In genomic region chr12:117189725-117190209, GRCh38 we compare ENCODE assay signal across 8 cellular contexts. TPM values are rescaled to one million over a fixed set of nuclear protein-coding genes. Genes with fewer than 3 reads are reported as not detected.
DNase-seq lines count a peak whose midpoint lies in the region; ATAC-seq and TF ChIP-seq lines count a peak whose summit lies in the region.

No MANE protein-coding gene starts in this region.

- H3K4me3 ChIP-seq in spleen, result peak overlapping the region; percentile 78 to 93 (median 84)

- CTCF ChIA-PET in MCF 10A (lab: Yijun Ruan, JAX), result interaction anchor here (0.7 kb wide), 1 partner anchor 9 kb away, joined by 4 read pairs; no protein-coding TSS in a partner anchor

- ATAC-seq in GM19463 (IDR thresholded peaks at IDR 0.05; ENCODE audit: unreplicated experiment) (peak; percentile 29), HG03520 (IDR thresholded peaks at IDR 0.05; ENCODE audit: unreplicated experiment) (peak; percentile 41)

- TF ChIP-seq POLR2A in spleen (IDR thresholded peaks at IDR 0.05), result no peak

- peak overlapping the region; percentile 84 for H3K4me3 Mint-ChIP-seq in MCF 10A (ENCODE audit: unreplicated experiment)

- H3K36me3 Mint-ChIP-seq in MCF 10A (ENCODE audit: insufficient read depth, unreplicated experiment), result peaks cover 22% of the 10 kb centered on the region

- BruUV-seq in MCF 10A (replicated peaks; lab: Mats Ljungman, UMichigan), result no TSS peak

- H3K9me3 ChIP-seq in spleen, result peaks cover 0 to 5% (median 0%) of the 10 kb centered on the region in 8 donors

- WGBS in spleen, 5 donors, result 0 to 1% (median 0%) methylated on average over 14 to 52 of the region's 52 CpGs

- peak; percentile 28 for DNase-seq in COLO829 (ENCODE audit: low spot score)
- DNase-seq in T-helper 2 cell, result peak in 3 of 5 experiments; percentile 14 to 62 (median 24)
- peak; percentile 32 for DNase-seq in MCF 10A (ENCODE audit: unreplicated experiment)
- peak; percentile 25 for DNase-seq in inferior parietal cortex (ENCODE audit: extremely low spot score)
- DNase-seq in spleen, result peak; percentile 89
- no peak for DNase-seq in NCI-H526 treated with DMSO at 0.1 percent for 48 hours (lab: John Stamatoyannopoulos, UW)

- POLR2A ChIA-PET in MCF 10A (lab: Yijun Ruan, JAX), result interaction anchor here (0.7 to 2.1 kb wide), 3 partner anchors 9 to 827 kb away, joined by 3 to 4 read pairs (median 3); partner anchors contain the start of gene RFC5

- TF ChIP-seq CTCF in MCF 10A (IDR thresholded peaks at IDR 0.05; ENCODE audit: unreplicated experiment) (no peak), spleen (IDR thresholded peaks at IDR 0.05 in 8 of 11, conservative IDR thresholded peaks at IDR 0.05 in 3 of 11) (no peak)

- peaks cover 13% of the 10 kb centered on the region for H3K4me1 Mint-ChIP-seq in MCF 10A (ENCODE audit: insufficient read depth, unreplicated experiment)

- peak overlapping the region; percentile 61 to 89 (median 83) for H3K27ac ChIP-seq in spleen

- H3K27ac Mint-ChIP-seq in MCF 10A (ENCODE audit: low read depth, unreplicated experiment), result peak overlapping the region; percentile 84

- peaks cover 0 to 33% (median 23%) of the 10 kb centered on the region in 6 donors for H3K36me3 ChIP-seq in spleen

- H3K27me3 ChIP-seq in spleen (replicated peaks in 1 of 7), result no peaks in the 10 kb centered on the region

- intact Hi-C loops in MCF 10A (cut with micrococcal nuclease), result no loop called here
- intact Hi-C loops in spleen (cut with DNase I; ENCODE audit: low total_unique reads), result no loop called here

- no peaks in the 10 kb centered on the region for H3K9me3 Mint-ChIP-seq in MCF 10A (ENCODE audit: unreplicated experiment)

- no peaks in the 10 kb centered on the region for H3K27me3 Mint-ChIP-seq in MCF 10A (ENCODE audit: insufficient read depth, unreplicated experiment)

- peaks cover 3 to 55% (median 29%) of the 10 kb centered on the region in 6 donors for H3K4me1 ChIP-seq in spleen

RNA-seq across cellular contexts. Expression of gene FBXO21, which starts 0.5 kb away (rescaled TPM):
- total RNA-seq in MCF 10A (2022), result 33.4 and 45.3 TPM in 2 replicates
- total RNA-seq in spleen, result 100 to 1,000 TPM in 2 of 7 donors, 10 to 100 TPM in 5; 30.6 to 130 (median 50.0) TPM
- 10 to 100 TPM in 1 of 3 donors, 1 to 10 TPM in 2; 6.3 to 10.5 (median 6.7) TPM for polyA plus RNA-seq in spleen
